Comparison of ENCODE assay signal across 10 cellular contexts in the genomic region with DNA sequence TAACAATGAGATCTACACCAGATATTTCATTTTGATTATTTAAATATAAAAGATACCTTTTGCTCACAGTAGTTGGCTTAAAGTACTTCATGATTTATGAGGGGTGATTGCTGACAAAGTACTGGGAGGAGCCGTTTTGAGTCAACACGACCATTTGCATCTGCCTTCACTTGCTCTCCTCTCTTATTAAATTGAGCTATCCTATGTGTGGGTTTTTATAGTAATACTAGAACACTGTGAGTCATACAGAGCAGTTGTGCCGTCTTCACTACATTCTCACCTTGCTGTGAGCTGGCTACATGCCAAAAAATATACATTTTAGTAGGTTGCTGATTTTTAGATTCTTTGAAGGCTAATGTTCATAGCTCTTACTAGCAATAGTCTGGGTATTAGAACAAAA.
DNase-seq lines count a peak whose midpoint lies in the region; ATAC-seq, FAIRE-seq and TF ChIP-seq lines count a peak whose summit lies in the region.
"Had no signal": no experiment of that assay in that cellular context is flagged by ENCODE, and none has a peak within 500 bp of the region (broad histone marks: within the 10 kb centered on the region; RNA-seq: fewer than 3 reads in every experiment).

No MANE protein-coding gene starts in this region.

- H3K9me3 Mint-ChIP-seq in activated naive CD4-positive, alpha-beta T cell treated with anti-CD3 and anti-CD28 coated beads, Interleukin-2, amount 50 U/mL, for 72 hours: no peaks in the 10 kb centered on the region
- no peaks in the 10 kb centered on the region for H3K9me3 Mint-ChIP-seq in natural killer cell

- 53 to 69% methylated on average over 3 of the region's 3 CpGs for WGBS in heart right ventricle, 2 donors

- H3K27me3 ChIP-seq in heart right ventricle: no peaks in the 10 kb centered on the region
- H3K27me3 ChIP-seq: BLaER1 treated with 17β-estradiol and CSF1 and Interleukin-3, amounts not matched to agents 10 nM and 100 nM had no signal

- H3K9me3 ChIP-seq in heart right ventricle: no peaks in the 10 kb centered on the region
- H3K9me3 ChIP-seq: BLaER1 treated with 17β-estradiol and CSF1 and Interleukin-3, amounts not matched to agents 10 nM and 100 nM had no signal

- no peaks in the 10 kb centered on the region for H3K4me1 Mint-ChIP-seq in natural killer cell

- H3K27ac Mint-ChIP-seq in activated naive CD4-positive, alpha-beta T cell treated with anti-CD3 and anti-CD28 coated beads, Interleukin-2, amount 50 U/mL, for 72 hours: no peak overlapping the region
- H3K27ac Mint-ChIP-seq in natural killer cell: no peak overlapping the region

- H3K4me1 ChIP-seq in heart right ventricle: no peaks in the 10 kb centered on the region
- H3K4me1 ChIP-seq: BLaER1 treated with 17β-estradiol and CSF1 and Interleukin-3, amounts not matched to agents 10 nM and 100 nM had no signal

- no peak overlapping the region for H3K27ac ChIP-seq in heart right ventricle
- H3K27ac ChIP-seq: BLaER1 treated with 17β-estradiol and CSF1 and Interleukin-3, amounts not matched to agents 10 nM and 100 nM had no signal

- no peaks in the 10 kb centered on the region for H3K36me3 ChIP-seq in heart right ventricle

- no peak overlapping the region for H3K4me3 Mint-ChIP-seq in natural killer cell

- ATAC-seq in activated naive CD4-positive, alpha-beta T cell treated with anti-CD3 and anti-CD28 coated beads, Interleukin-2, amount 50 U/mL, for 72 hours: peak; percentile 84 to 99
- ATAC-seq in HG03378 (IDR thresholded peaks at IDR 0.05; ENCODE audit: unreplicated experiment): peak; percentile 88
- ATAC-seq in stimulated activated naive CD8-positive, alpha-beta T cell treated with anti-CD3 and anti-CD28 coated beads, Interleukin-15, Interleukin-2, amounts not matched to agents 100 U/mL and 50 U/mL, for 24 hours: peak; percentile 81
- no peak for ATAC-seq in heart right ventricle
- ATAC-seq in natural killer cell: no peak

- no peaks in the 10 kb centered on the region for H3K27me3 Mint-ChIP-seq in natural killer cell (ENCODE audit: low read depth in 2 of 2)

- no peaks in the 10 kb centered on the region for H3K36me3 Mint-ChIP-seq in activated naive CD4-positive, alpha-beta T cell treated with anti-CD3 and anti-CD28 coated beads, Interleukin-2, amount 50 U/mL, for 72 hours
- no peaks in the 10 kb centered on the region for H3K36me3 Mint-ChIP-seq in natural killer cell

- H3K4me3 ChIP-seq in heart right ventricle: no peak overlapping the region
- H3K4me3 ChIP-seq: BLaER1 treated with 17β-estradiol and CSF1 and Interleukin-3, amounts not matched to agents 10 nM and 100 nM had no signal

- intact Hi-C loops in heart right ventricle (cut with DNase I): loop anchor here in 1 of 10 donors (10.0 kb wide), 1 partner anchor 1077 kb away; no protein-coding TSS in a partner anchor
- intact Hi-C loops in natural killer cell (cut with micrococcal nuclease): no loop called here

- DNase-seq in activated naive CD4-positive, alpha-beta T cell treated with anti-CD3 and anti-CD28 coated beads, Interleukin-2, amount 50 U/mL, for 72 hours (ENCODE audit: low spot score in 2 of 2): peak in 1 of 2 donors; percentile 6
- no peak for DNase-seq in activated naive CD4-positive, alpha-beta T cell (lab: John Stamatoyannopoulos, UW)
- DNase-seq in RCC 7860 (ENCODE audit: low spot score) (peak; percentile 48), heart right ventricle (no peak), SIG-M5 treated with dmso at 0.1 percent for 504 hours (lab: John Stamatoyannopoulos, UW; ENCODE audit: unreplicated experiment) (no peak), natural killer cell (no peak)
- DNase-seq in stimulated activated naive CD8-positive, alpha-beta T cell treated with anti-CD3 and anti-CD28 coated beads, Interleukin-15, Interleukin-2, amounts not matched to agents 100 U/mL and 50 U/mL, for 24 hours: no peak
- DNase-seq: cortex of kidney had no signal

- FAIRE-seq in RCC 7860 (lab: Jason Lieb, UNC): no peak

- TF ChIP-seq CTCF in heart right ventricle (IDR thresholded peaks at IDR 0.05) (no peak), natural killer cell (IDR thresholded peaks at IDR 0.05) (no peak)

Comparison
In these comparisons a context has a peak if more than half of its experiments do, and no peak if none do; other contexts are left out.
1. ATAC-seq: peak in activated naive CD4-positive, alpha-beta T cell treated with anti-CD3 and anti-CD28 coated beads, Interleukin-2, amount 50 U/mL, for 72 hours (2 of 2), HG03378 (single experiment) and stimulated activated naive CD8-positive, alpha-beta T cell treated with anti-CD3 and anti-CD28 coated beads, Interleukin-15, Interleukin-2, amounts not matched to agents 100 U/mL and 50 U/mL, for 24 hours (single experiment); none in heart right ventricle (0 of 8) and natural killer cell (0 of 3).